Comparison of ENCODE assay signal across 8 cellular contexts in the genomic region with DNA sequence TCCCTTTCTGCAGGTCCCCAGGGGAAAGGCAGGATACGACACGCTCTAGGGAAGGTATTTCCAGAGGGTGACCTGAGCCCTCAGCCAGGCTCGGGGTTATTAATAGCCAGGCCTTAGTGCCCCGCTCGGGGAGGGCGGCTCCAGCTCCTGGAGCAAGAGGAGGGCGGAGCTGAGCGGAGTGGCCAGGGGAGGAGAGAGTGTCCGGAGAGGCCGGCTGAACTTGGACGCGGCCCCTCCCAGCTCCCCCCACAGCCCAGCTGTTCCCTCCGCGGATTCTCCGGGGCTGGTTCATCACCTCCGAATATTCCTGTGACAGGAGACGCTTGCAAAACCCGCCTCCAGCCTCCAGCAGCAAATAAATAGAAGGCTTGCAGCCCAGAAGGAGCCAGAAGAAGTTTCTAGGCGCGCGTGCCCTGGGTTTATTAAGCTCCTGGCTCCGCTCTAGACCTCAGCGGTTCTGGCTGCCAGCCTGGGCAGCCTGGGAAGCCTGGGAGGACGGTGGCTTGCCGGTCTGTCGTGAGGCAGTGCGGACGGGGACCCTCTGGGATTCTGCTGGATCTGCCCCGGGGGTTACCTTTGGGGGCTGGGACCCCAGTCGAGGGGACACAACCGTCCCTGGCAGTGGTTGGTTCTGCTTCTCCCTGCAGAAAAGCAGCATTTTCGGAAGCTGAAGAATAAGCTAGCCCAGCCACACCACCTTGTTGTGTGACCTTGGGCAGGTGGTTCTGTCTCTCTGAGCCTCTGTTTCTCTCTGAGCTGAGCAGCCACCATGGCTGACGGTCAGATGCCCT. TPM values are rescaled to one million over a fixed set of nuclear protein-coding genes. Genes with fewer than 3 reads are reported as not detected.
DNase-seq lines count a peak whose midpoint lies in the region; ATAC-seq and TF ChIP-seq lines count a peak whose summit lies in the region.

A gene with protein sequence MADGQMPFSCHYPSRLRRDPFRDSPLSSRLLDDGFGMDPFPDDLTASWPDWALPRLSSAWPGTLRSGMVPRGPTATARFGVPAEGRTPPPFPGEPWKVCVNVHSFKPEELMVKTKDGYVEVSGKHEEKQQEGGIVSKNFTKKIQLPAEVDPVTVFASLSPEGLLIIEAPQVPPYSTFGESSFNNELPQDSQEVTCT (plus strand): TSS at position 388 of the 791 bp plus-strand sequence. CDS start 382 bp downstream, at position 770.

- no peaks in the 10 kb centered on the region for H3K27me3 ChIP-seq in H7 (ENCODE audit: control insufficient read depth, insufficient read depth, low read length)
- no peaks in the 10 kb centered on the region for H3K27me3 ChIP-seq in osteoblast (ENCODE audit: insufficient read depth, low read length)

- H3K27ac ChIP-seq in osteoblast (ENCODE audit: low read depth, low read length) = peak within 1 kb of the TSS; percentile 65

- H2AFZ ChIP-seq in osteoblast (ENCODE audit: low read length) = peak within 1 kb of the TSS; percentile 62

- no peak for ATAC-seq in HG03457 (IDR thresholded peaks at IDR 0.05; ENCODE audit: unreplicated experiment)
- no peak for ATAC-seq in stimulated activated memory B cell treated with anti-CD40 and anti-IgM and Interleukin-4, amounts not matched to agents 10 μg/mL and 1 μg/mL and 100 μg/mL, for 72 hours
- no peak for ATAC-seq in activated CD4-positive, alpha-beta T cell treated with anti-CD3 and anti-CD28 coated beads for 36 hours

- intact Hi-C loops in activated CD4-positive, alpha-beta T cell treated with anti-CD3 and anti-CD28 coated beads for 36 hours (cut with DNase I, micrococcal nuclease) = no loop called here

- peaks cover 30% of the 10 kb centered on the region for H3K4me1 ChIP-seq in osteoblast (ENCODE audit: insufficient read depth, low read length)

- H3K4me3 Mint-ChIP-seq in glutamatergic neuron (ENCODE audit: unreplicated experiment) = peak within 1 kb of the TSS; percentile 63
- H3K4me3 Mint-ChIP-seq in stimulated activated memory B cell treated with anti-CD40 and anti-IgM and Interleukin-4, amounts not matched to agents 10 μg/mL and 1 μg/mL and 100 μg/mL, for 72 hours = no peak within 1 kb of the TSS
- no peak within 1 kb of the TSS for H3K4me3 Mint-ChIP-seq in activated CD4-positive, alpha-beta T cell treated with anti-CD3 and anti-CD28 coated beads for 36 hours

- peaks cover 21% of the 10 kb centered on the region for H3K79me2 ChIP-seq in osteoblast (ENCODE audit: insufficient read depth, low read length)

- H3K36me3 ChIP-seq in H7 (replicated peaks; ENCODE audit: control insufficient read depth, insufficient read depth, low read length) = no peaks in the 10 kb centered on the region
- no peaks in the 10 kb centered on the region for H3K36me3 ChIP-seq in osteoblast (ENCODE audit: insufficient read depth, low read length)

- TF ChIP-seq CTCF in glutamatergic neuron (IDR thresholded peaks at IDR 0.05; ENCODE audit: partially characterized antibody, unreplicated experiment) = no peak
- no peak for TF ChIP-seq CTCF in osteoblast (IDR thresholded peaks at IDR 0.05; ENCODE audit: extremely low read depth, low read depth, low read length)

- peaks cover 15% of the 10 kb centered on the region for H3K4me1 Mint-ChIP-seq in glutamatergic neuron (ENCODE audit: low read depth, unreplicated experiment)
- no peaks in the 10 kb centered on the region for H3K4me1 Mint-ChIP-seq in stimulated activated memory B cell treated with anti-CD40 and anti-IgM and Interleukin-4, amounts not matched to agents 10 μg/mL and 1 μg/mL and 100 μg/mL, for 72 hours
- no peaks in the 10 kb centered on the region for H3K4me1 Mint-ChIP-seq in activated CD4-positive, alpha-beta T cell treated with anti-CD3 and anti-CD28 coated beads for 36 hours

- peaks cover 2% of the 10 kb centered on the region for H3K9me3 Mint-ChIP-seq in glutamatergic neuron (ENCODE audit: unreplicated experiment)
- H3K9me3 Mint-ChIP-seq in stimulated activated memory B cell treated with anti-CD40 and anti-IgM and Interleukin-4, amounts not matched to agents 10 μg/mL and 1 μg/mL and 100 μg/mL, for 72 hours = no peaks in the 10 kb centered on the region
- H3K9me3 Mint-ChIP-seq in activated CD4-positive, alpha-beta T cell treated with anti-CD3 and anti-CD28 coated beads for 36 hours (ENCODE audit: low read depth) = no peaks in the 10 kb centered on the region

- H3K4me3 ChIP-seq in H7 (ENCODE audit: insufficient read depth, low read depth, low read length) (peak within 1 kb of the TSS; percentile 33), osteoblast (ENCODE audit: insufficient read depth, low read length) (peak within 1 kb of the TSS; percentile 69)

- H4K20me1 ChIP-seq in osteoblast (ENCODE audit: insufficient read depth, low read length) = no peaks in the 10 kb centered on the region

- CTCF ChIA-PET in activated CD4-positive, alpha-beta T cell treated with anti-CD3 and anti-CD28 coated beads for 36 hours (lab: Charles Lee) = no interaction called here

- H3K27ac Mint-ChIP-seq in glutamatergic neuron (ENCODE audit: unreplicated experiment) = no peak within 1 kb of the TSS
- no peak within 1 kb of the TSS for H3K27ac Mint-ChIP-seq in stimulated activated memory B cell treated with anti-CD40 and anti-IgM and Interleukin-4, amounts not matched to agents 10 μg/mL and 1 μg/mL and 100 μg/mL, for 72 hours
- no peak within 1 kb of the TSS for H3K27ac Mint-ChIP-seq in activated CD4-positive, alpha-beta T cell treated with anti-CD3 and anti-CD28 coated beads for 36 hours

- H3K36me3 Mint-ChIP-seq in glutamatergic neuron (ENCODE audit: unreplicated experiment) = no peaks in the 10 kb centered on the region
- H3K36me3 Mint-ChIP-seq in stimulated activated memory B cell treated with anti-CD40 and anti-IgM and Interleukin-4, amounts not matched to agents 10 μg/mL and 1 μg/mL and 100 μg/mL, for 72 hours = no peaks in the 10 kb centered on the region
- H3K36me3 Mint-ChIP-seq in activated CD4-positive, alpha-beta T cell treated with anti-CD3 and anti-CD28 coated beads for 36 hours (ENCODE audit: low read depth) = no peaks in the 10 kb centered on the region

- H3K9me3 ChIP-seq in osteoblast (ENCODE audit: low read depth, low read length) = no peaks in the 10 kb centered on the region

- DNase-seq in H7 (peak; percentile 91), T1000 (lab: John Stamatoyannopoulos, UW) (peak; percentile 50), glutamatergic neuron (peak; percentile 71), osteoblast (ENCODE audit: insufficient read length, low spot score, missing footprints) (peak; percentile 96)
- no peak for DNase-seq in activated CD4-positive, alpha-beta T cell treated with anti-CD3 and anti-CD28 coated beads for 36 hours
- no peak for DNase-seq in stimulated activated naive CD4-positive, alpha-beta T cell (lab: John Stamatoyannopoulos, UW)

- POLR2A ChIA-PET in activated CD4-positive, alpha-beta T cell treated with anti-CD3 and anti-CD28 coated beads for 36 hours (lab: Charles Lee) = no interaction called here

- H3K4me2 ChIP-seq in osteoblast (ENCODE audit: insufficient read depth, low read length) = peak within 1 kb of the TSS; percentile 88

- peaks cover 8% of the 10 kb centered on the region for H3K27me3 Mint-ChIP-seq in glutamatergic neuron (ENCODE audit: unreplicated experiment)
- H3K27me3 Mint-ChIP-seq in stimulated activated memory B cell treated with anti-CD40 and anti-IgM and Interleukin-4, amounts not matched to agents 10 μg/mL and 1 μg/mL and 100 μg/mL, for 72 hours = peaks cover 38% of the 10 kb centered on the region
- peaks cover 13% of the 10 kb centered on the region for H3K27me3 Mint-ChIP-seq in activated CD4-positive, alpha-beta T cell treated with anti-CD3 and anti-CD28 coated beads for 36 hours

RNA-seq across cellular contexts. Expression of the gene that starts here (rescaled TPM):
- 10.7 and 15.8 TPM in 2 replicates for total RNA-seq in H7 (2014; rRNA removed; shearing (Covaris generic))
- 0.32 TPM for total RNA-seq in glutamatergic neuron (ENCODE audit: unreplicated experiment)
- 2.9 and 3.5 TPM in 2 replicates for total RNA-seq in osteoblast
- total RNA-seq in activated CD4-positive, alpha-beta T cell treated with anti-CD3 and anti-CD28 coated beads for 36 hours = not detected

Comparison
In these comparisons a context has a peak if more than half of its experiments do, and no peak if none do; other contexts are left out.
1. Peak in DNase-seq in glutamatergic neuron; RNA of the gene not detected or under 1 TPM.
2. DNase-seq: peak in H7 (single experiment), T1000 (single experiment) and osteoblast (single experiment); none in activated CD4-positive, alpha-beta T cell treated with anti-CD3 and anti-CD28 coated beads for 36 hours (single experiment) and stimulated activated naive CD4-positive, alpha-beta T cell (0 of 6).